ENCODE assay signal across 29 cellular contexts in genomic region chr9:89547000-89547399, GRCh38.
"Had no signal": no experiment of that assay in that cellular context is flagged by ENCODE, and none has a peak within 500 bp of the region (broad histone marks: within the 10 kb centered on the region; RNA-seq: fewer than 3 reads in every experiment).

No MANE protein-coding gene starts in this region.

- H3K36me3 ChIP-seq: adrenal gland, ascending aorta, brain microvascular endothelial cell, breast epithelium, cardiac muscle cell had no signal

- H3K4me1 ChIP-seq: adrenal gland, ascending aorta, body of pancreas, breast epithelium had no signal

- DNase-seq: activated effector memory CD4-positive, alpha-beta T cell treated with anti-CD3 and anti-CD28 coated beads, Interleukin-2, amount 50 U/mL, for 16 hours; activated effector memory CD4-positive, alpha-beta T cell treated with Interleukin-2 at 50 U/mL for 16 hours; activated gamma-delta T cell; activated gamma-delta T cell treated with Interleukin-2 at 50 U/mL for 16 hours; activated naive CD4-positive, alpha-beta T cell; activated naive CD4-positive, alpha-beta T cell treated with anti-CD3 and anti-CD28 coated beads for 36 hours; activated naive CD4-positive, alpha-beta T cell treated with anti-CD3 and anti-CD28 coated beads, Interleukin-2, amount 10 ng/mL, durations not matched to agents 7 days and 5 days; activated naive CD4-positive, alpha-beta T cell treated with anti-CD3 and anti-CD28 coated beads, Interleukin-2, amount 50 U/mL, for 16 hours; activated naive CD4-positive, alpha-beta T cell treated with Interleukin-2 at 50 U/mL for 16 hours; activated naive CD8-positive, alpha-beta T cell treated with anti-CD3 and anti-CD28 coated beads for 36 hours; activated naive CD8-positive, alpha-beta T cell treated with anti-CD3 and anti-CD28 coated beads, Interleukin-2, amount 10 ng/mL, durations not matched to agents 7 days and 5 days; activated naive CD8-positive, alpha-beta T cell treated with anti-CD3 and anti-CD28 coated beads, Interleukin-2, amount 50 U/mL, for 24 hours; activated T-cell treated with anti-CD3 and anti-CD28 coated beads, Interleukin-2, amount 50 U/mL, for 24 hours; activated T-cell treated with anti-CD3 and anti-CD28 coated beads, Interleukin-2, amount 50 U/mL, for 4 hours; activated T-cell treated with anti-CD3 and anti-CD28 coated beads, Interleukin-2, amount 50 U/mL, for 48 hours; activated T-cell treated with anti-CD3 and anti-CD28 coated beads, Interleukin-2, amount 50 U/mL, for 72 hours; amniotic stem cell; amygdala; anterior cingulate cortex; aorta; body of pancreas; brain microvascular endothelial cell; caudate nucleus; central memory CD4-positive, alpha-beta T cell; cerebellar nuclear complex had no signal

- H3K27ac ChIP-seq: adrenal gland, ascending aorta, body of pancreas, brain microvascular endothelial cell, breast epithelium, cardiac muscle cell had no signal

- H3K9me3 ChIP-seq: adrenal gland, body of pancreas had no signal

- H3K4me3 ChIP-seq: adrenal gland, ascending aorta, body of pancreas, breast epithelium, cardiac muscle cell had no signal
